4 cellular contexts compared by ENCODE assay signal in the genomic region with DNA sequence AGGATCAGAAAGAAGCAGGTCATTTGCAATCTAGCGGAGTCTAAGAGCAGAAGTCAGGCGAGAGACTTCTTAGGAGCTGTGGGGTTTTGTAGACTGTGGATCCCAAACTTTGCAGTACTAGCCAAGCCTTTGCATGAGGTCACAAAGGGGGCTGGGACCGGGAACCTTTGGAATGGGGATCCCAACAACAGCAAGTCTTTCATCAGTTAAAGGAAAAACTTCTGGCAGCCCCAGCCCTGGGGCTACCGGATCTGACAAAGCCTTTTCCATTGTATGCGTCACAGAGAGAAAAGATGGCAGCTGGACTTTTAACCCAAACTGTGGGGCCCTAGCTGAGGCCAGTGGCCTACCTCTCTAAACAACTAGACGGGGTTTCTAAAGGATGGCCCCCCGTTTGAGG. TPM values are rescaled to one million over a fixed set of nuclear protein-coding genes. Genes with fewer than 3 reads are reported as not detected.
"Had no signal": no experiment of that assay in that cellular context is flagged by ENCODE, and none has a peak within 500 bp of the region (broad histone marks: within the 10 kb centered on the region; RNA-seq: fewer than 3 reads in every experiment).

No MANE protein-coding gene starts in this region.

RNA-seq across cellular contexts. Expression of gene CAV3, which starts 58.0 kb away (rescaled TPM):
- total RNA-seq: MCF 10A, NCI-H460, OCI-LY7, SJSA1 had no signal
